Comparison of ENCODE assay signal across 2 cellular contexts in the genomic region with DNA sequence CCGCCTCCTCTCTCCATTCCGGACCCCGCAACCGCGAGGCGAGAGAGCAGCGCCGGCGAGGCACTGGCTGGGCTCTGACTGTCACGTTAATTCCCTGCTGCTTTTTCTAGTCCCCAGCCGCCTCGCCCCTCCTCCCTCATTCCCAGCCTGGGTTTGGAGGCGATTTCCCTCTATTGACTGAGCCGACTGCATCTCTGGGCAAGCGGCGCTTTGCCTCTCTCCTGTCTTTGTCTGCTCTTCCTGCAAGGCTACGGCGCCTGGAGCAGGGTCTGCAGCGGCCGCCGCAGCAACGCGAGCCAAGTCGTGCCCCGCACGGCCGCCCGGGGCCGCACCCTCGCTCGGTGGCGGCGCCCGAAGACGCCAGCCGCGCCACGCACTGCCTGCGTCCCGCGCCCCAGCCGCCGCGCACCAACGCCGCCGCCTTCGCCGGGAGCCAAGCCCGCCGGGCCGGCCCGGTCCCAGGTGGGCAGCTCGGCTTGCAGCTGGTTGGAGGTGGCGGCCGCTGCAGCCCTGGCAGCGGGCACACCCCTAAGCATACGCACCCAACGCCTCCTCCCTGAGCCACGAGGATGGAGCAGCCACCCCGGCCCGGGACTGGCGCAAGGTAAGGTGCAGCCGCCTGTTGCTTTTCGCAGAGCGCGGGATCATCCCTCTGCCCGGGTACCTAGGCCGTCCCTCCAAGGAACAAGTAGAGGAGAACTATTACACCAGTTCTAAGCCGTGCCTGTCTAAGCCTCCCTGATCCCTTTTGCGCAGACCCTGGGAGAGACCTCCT.
TF ChIP-seq lines count a peak whose summit lies in the region.

A gene with protein sequence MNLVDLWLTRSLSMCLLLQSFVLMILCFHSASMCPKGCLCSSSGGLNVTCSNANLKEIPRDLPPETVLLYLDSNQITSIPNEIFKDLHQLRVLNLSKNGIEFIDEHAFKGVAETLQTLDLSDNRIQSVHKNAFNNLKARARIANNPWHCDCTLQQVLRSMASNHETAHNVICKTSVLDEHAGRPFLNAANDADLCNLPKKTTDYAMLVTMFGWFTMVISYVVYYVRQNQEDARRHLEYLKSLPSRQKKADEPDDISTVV (plus strand): TSS at position 139 of the 775 bp plus-strand sequence. CDS start 86,901 bp downstream, outside the sequence.

TF ChIP-seq in Ishikawa, 13 proteins besides CTCF, POLR2A, EP300 and RAD21 (continued from another document):
- TF ChIP-seq, protein P1, sequence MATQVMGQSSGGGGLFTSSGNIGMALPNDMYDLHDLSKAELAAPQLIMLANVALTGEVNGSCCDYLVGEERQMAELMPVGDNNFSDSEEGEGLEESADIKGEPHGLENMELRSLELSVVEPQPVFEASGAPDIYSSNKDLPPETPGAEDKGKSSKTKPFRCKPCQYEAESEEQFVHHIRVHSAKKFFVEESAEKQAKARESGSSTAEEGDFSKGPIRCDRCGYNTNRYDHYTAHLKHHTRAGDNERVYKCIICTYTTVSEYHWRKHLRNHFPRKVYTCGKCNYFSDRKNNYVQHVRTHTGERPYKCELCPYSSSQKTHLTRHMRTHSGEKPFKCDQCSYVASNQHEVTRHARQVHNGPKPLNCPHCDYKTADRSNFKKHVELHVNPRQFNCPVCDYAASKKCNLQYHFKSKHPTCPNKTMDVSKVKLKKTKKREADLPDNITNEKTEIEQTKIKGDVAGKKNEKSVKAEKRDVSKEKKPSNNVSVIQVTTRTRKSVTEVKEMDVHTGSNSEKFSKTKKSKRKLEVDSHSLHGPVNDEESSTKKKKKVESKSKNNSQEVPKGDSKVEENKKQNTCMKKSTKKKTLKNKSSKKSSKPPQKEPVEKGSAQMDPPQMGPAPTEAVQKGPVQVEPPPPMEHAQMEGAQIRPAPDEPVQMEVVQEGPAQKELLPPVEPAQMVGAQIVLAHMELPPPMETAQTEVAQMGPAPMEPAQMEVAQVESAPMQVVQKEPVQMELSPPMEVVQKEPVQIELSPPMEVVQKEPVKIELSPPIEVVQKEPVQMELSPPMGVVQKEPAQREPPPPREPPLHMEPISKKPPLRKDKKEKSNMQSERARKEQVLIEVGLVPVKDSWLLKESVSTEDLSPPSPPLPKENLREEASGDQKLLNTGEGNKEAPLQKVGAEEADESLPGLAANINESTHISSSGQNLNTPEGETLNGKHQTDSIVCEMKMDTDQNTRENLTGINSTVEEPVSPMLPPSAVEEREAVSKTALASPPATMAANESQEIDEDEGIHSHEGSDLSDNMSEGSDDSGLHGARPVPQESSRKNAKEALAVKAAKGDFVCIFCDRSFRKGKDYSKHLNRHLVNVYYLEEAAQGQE (IDR thresholded peaks at IDR 0.05; ENCODE audit: low read depth): no peak
- TF ChIP-seq NFIC (IDR thresholded peaks at IDR 0.05) (no peak), YY1 (IDR thresholded peaks at IDR 0.05; ENCODE audit: low read depth) (no peak), TEAD4 (IDR thresholded peaks at IDR 0.05) (no peak)

TF ChIP-seq in HepG2, 621 proteins besides CTCF, POLR2A, EP300 and RAD21 (continued from another document):
- TF ChIP-seq, protein P2, sequence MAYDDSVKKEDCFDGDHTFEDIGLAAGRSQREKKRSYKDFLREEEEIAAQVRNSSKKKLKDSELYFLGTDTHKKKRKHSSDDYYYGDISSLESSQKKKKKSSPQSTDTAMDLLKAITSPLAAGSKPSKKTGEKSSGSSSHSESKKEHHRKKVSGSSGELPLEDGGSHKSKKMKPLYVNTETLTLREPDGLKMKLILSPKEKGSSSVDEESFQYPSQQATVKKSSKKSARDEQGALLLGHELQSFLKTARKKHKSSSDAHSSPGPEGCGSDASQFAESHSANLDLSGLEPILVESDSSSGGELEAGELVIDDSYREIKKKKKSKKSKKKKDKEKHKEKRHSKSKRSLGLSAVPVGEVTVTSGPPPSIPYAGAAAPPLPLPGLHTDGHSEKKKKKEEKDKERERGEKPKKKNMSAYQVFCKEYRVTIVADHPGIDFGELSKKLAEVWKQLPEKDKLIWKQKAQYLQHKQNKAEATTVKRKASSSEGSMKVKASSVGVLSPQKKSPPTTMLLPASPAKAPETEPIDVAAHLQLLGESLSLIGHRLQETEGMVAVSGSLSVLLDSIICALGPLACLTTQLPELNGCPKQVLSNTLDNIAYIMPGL (CRISPR knock-in tag; IDR thresholded peaks at IDR 0.05; ENCODE audit: borderline replicate concordance in 1 of 2, low read depth in 1 of 2): no peak
- TF ChIP-seq, protein P3, sequence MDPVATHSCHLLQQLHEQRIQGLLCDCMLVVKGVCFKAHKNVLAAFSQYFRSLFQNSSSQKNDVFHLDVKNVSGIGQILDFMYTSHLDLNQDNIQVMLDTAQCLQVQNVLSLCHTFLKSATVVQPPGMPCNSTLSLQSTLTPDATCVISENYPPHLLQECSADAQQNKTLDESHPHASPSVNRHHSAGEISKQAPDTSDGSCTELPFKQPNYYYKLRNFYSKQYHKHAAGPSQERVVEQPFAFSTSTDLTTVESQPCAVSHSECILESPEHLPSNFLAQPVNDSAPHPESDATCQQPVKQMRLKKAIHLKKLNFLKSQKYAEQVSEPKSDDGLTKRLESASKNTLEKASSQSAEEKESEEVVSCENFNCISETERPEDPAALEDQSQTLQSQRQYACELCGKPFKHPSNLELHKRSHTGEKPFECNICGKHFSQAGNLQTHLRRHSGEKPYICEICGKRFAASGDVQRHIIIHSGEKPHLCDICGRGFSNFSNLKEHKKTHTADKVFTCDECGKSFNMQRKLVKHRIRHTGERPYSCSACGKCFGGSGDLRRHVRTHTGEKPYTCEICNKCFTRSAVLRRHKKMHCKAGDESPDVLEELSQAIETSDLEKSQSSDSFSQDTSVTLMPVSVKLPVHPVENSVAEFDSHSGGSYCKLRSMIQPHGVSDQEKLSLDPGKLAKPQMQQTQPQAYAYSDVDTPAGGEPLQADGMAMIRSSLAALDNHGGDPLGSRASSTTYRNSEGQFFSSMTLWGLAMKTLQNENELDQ (CRISPR knock-in tag; IDR thresholded peaks at IDR 0.05; ENCODE audit: borderline replicate concordance): no peak
- TF ChIP-seq NFIC (IDR thresholded peaks at IDR 0.05; ENCODE audit: low read length) (no peak), ZKSCAN5 (CRISPR knock-in tag; IDR thresholded peaks at IDR 0.05) (no peak), POLR2G (IDR thresholded peaks at IDR 0.05; ENCODE audit: low read depth, low read length) (no peak), RXRB (CRISPR knock-in tag; IDR thresholded peaks at IDR 0.05; ENCODE audit: borderline replicate concordance) (no peak), NFIB (CRISPR knock-in tag; IDR thresholded peaks at IDR 0.05; ENCODE audit: borderline replicate concordance) (no peak)
- TF ChIP-seq, protein P4, sequence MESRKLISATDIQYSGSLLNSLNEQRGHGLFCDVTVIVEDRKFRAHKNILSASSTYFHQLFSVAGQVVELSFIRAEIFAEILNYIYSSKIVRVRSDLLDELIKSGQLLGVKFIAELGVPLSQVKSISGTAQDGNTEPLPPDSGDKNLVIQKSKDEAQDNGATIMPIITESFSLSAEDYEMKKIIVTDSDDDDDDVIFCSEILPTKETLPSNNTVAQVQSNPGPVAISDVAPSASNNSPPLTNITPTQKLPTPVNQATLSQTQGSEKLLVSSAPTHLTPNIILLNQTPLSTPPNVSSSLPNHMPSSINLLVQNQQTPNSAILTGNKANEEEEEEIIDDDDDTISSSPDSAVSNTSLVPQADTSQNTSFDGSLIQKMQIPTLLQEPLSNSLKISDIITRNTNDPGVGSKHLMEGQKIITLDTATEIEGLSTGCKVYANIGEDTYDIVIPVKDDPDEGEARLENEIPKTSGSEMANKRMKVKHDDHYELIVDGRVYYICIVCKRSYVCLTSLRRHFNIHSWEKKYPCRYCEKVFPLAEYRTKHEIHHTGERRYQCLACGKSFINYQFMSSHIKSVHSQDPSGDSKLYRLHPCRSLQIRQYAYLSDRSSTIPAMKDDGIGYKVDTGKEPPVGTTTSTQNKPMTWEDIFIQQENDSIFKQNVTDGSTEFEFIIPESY (CRISPR knock-in tag; IDR thresholded peaks at IDR 0.05): no peak
- TF ChIP-seq, protein P5, sequence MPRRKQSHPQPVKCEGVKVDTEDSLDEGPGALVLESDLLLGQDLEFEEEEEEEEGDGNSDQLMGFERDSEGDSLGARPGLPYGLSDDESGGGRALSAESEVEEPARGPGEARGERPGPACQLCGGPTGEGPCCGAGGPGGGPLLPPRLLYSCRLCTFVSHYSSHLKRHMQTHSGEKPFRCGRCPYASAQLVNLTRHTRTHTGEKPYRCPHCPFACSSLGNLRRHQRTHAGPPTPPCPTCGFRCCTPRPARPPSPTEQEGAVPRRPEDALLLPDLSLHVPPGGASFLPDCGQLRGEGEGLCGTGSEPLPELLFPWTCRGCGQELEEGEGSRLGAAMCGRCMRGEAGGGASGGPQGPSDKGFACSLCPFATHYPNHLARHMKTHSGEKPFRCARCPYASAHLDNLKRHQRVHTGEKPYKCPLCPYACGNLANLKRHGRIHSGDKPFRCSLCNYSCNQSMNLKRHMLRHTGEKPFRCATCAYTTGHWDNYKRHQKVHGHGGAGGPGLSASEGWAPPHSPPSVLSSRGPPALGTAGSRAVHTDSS (CRISPR knock-in tag; conservative IDR thresholded peaks at IDR 0.05): no peak
